18 cellular contexts compared by ENCODE assay signal in the genomic region with DNA sequence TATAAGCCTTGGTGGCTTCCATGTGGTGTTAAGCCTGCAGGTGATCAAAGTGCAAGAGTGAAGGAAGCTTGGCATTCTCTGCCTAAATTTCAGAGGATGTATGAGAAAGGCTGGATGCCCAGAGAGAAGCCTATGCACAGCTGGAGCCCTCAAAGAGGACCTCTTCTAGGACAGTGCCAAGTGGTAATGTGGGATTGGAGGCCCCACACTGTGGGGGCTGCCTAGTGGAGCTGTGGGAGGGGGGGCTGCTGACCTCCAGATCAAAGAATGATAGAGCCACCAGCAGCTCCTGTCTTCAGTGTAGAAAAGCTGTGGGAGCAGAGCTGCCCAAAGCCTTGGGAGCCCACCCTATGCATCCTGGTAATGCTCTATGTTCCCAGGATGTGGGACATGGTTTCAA.
A peak's percentile ranks its signal among the peaks of the same experiment; 100 is the strongest.
DNase-seq lines count a peak whose midpoint lies in the region; ATAC-seq, FAIRE-seq and TF ChIP-seq lines count a peak whose summit lies in the region.
"Had no signal": no experiment of that assay in that cellular context is flagged by ENCODE, and none has a peak within 500 bp of the region (broad histone marks: within the 10 kb centered on the region; RNA-seq: fewer than 3 reads in every experiment).

No MANE protein-coding gene starts in this region.

- H3K79me2 ChIP-seq in K562 (ENCODE audit: control insufficient read depth, insufficient read depth, low read length) = no peaks in the 10 kb centered on the region

- H2AFZ ChIP-seq in K562 (ENCODE audit: low read depth, low read length) = no peak overlapping the region

- no peak overlapping the region for H3K9ac ChIP-seq in K562 (ENCODE audit: insufficient read depth in 1 of 2, low read depth in 2 of 2, low read length in 2 of 2)

- POLR2A ChIA-PET in K562 (lab: Yijun Ruan, JAX) = interaction anchor here (0.6 kb wide), 1 partner anchor 176 kb away, joined by 3 read pairs; no protein-coding TSS in a partner anchor

- CTCF ChIA-PET in K562 (lab: Yijun Ruan, JAX; ENCODE audit: low intra/inter-chr PET ratio) = no interaction called here

- TF ChIP-seq CTCF in K562 (IDR thresholded peaks at IDR 0.05 in 2 of 3, conservative IDR thresholded peaks at IDR 0.05 in 1 of 3; ENCODE audit: insufficient read depth in 2 of 3, low read depth in 1 of 3, low read length in 3 of 3) (no peak), upper lobe of right lung (IDR thresholded peaks at IDR 0.05) (no peak)

- H3K36me3 ChIP-seq in K562 (ENCODE audit: control insufficient read depth, insufficient read depth, low read length) = no peaks in the 10 kb centered on the region
- no peaks in the 10 kb centered on the region for H3K36me3 ChIP-seq in upper lobe of right lung
- H3K36me3 ChIP-seq: Peyer's patch had no signal

- TF ChIP-seq EP300 in K562 (IDR thresholded peaks at IDR 0.05; ENCODE audit: low read length) = no peak

- H3K27ac ChIP-seq in K562 (ENCODE audit: extremely low read depth, low read depth, low read length) = no peak overlapping the region
- no peak overlapping the region for H3K27ac ChIP-seq in upper lobe of right lung
- H3K27ac ChIP-seq: Peyer's patch had no signal

- H3K4me3 ChIP-seq in K562 (no peak overlapping the region), upper lobe of right lung (no peak overlapping the region)
- H3K4me3 ChIP-seq: Peyer's patch had no signal

- peak; percentile 62 for DNase-seq in DMS53 treated with DMSO at 0.1 percent for 48 hours (lab: John Stamatoyannopoulos, UW; ENCODE audit: unreplicated experiment)
- no peak for DNase-seq in DMS53 (lab: John Stamatoyannopoulos, UW)
- DNase-seq in K562 (ENCODE audit: extremely low read depth in 1 of 4, low spot score in 3 of 4) = no peak
- DNase-seq in medulla oblongata (ENCODE audit: extremely low spot score) = peak; percentile 3
- DNase-seq in upper lobe of right lung = no peak
- DNase-seq in MV-4-11 (lab: John Stamatoyannopoulos, UW) = no peak
- DNase-seq in anterior cingulate cortex (lab: John Stamatoyannopoulos, UW) = no peak
- DNase-seq: 8988T, COR-L47, DMS79, KBM-7, NCI-H1930, NCI-H2171 treated with DMSO at 0.1 percent for 48 hours, Peyer's patch, SHP77 treated with DMSO at 0.1 percent for 48 hours had no signal

- no peak for TF ChIP-seq RAD21 in K562 (CRISPR knock-in tag; conservative IDR thresholded peaks at IDR 0.05 in 1 of 2, IDR thresholded peaks at IDR 0.05 in 1 of 2)

- no peak for TF ChIP-seq POLR2A in K562 (conservative IDR thresholded peaks at IDR 0.05)

- no peaks in the 10 kb centered on the region for H3K9me1 ChIP-seq in K562 (ENCODE audit: control insufficient read depth, insufficient read depth, low read length)

- intact Hi-C loops in K562 (cut with micrococcal nuclease) (no loop called here), upper lobe of right lung (cut with DNase I) (no loop called here)

- H3K4me1 ChIP-seq in K562 (replicated peaks in 1 of 2; ENCODE audit: control insufficient read depth in 2 of 2, insufficient read depth in 2 of 2, low read length in 2 of 2) (no peaks in the 10 kb centered on the region), upper lobe of right lung (no peaks in the 10 kb centered on the region)
- H3K4me1 ChIP-seq: Peyer's patch had no signal

- no peaks in the 10 kb centered on the region for H4K20me1 ChIP-seq in K562 (replicated peaks; ENCODE audit: control insufficient read depth, insufficient read depth, low read length)

- H3K9me3 ChIP-seq in K562 (replicated peaks; ENCODE audit: control insufficient read depth, insufficient read depth, low read depth, low read length) (no peaks in the 10 kb centered on the region; the same call in 1 of the 2 replicates), upper lobe of right lung (no peaks in the 10 kb centered on the region)

- BruUV-seq in K562 (replicated peaks; lab: Mats Ljungman, UMichigan) = no TSS peak

- in situ Hi-C loops in K562 (cut with MboI) = loop anchor here (25.0 kb wide), 1 partner anchor 1154 kb away; no protein-coding TSS in a partner anchor

- no peak overlapping the region for H3K4me2 ChIP-seq in K562 (ENCODE audit: insufficient read depth, low read length)

- no peaks in the 10 kb centered on the region for H3K27me3 ChIP-seq in K562 (ENCODE audit: control insufficient read depth in 2 of 2, insufficient read depth in 2 of 2, low read length in 2 of 2)
- peaks cover 56% of the 10 kb centered on the region for H3K27me3 ChIP-seq in upper lobe of right lung

- FAIRE-seq in K562 (lab: Jason Lieb, UNC) = no peak
- FAIRE-seq: G401.6, GM12892 had no signal

- peak; percentile 37; the same call in 1 of the 3 replicates for ATAC-seq in K562
- ATAC-seq in upper lobe of right lung = peak; percentile 64
- ATAC-seq in HG03432 (IDR thresholded peaks at IDR 0.05; ENCODE audit: unreplicated experiment) = no peak

TF ChIP-seq in K562, 482 proteins besides CTCF, POLR2A, EP300 and RAD21 (continues in another document):
- TF ChIP-seq PHB (CRISPR knock-in tag; IDR thresholded peaks at IDR 0.05) (no peak), ZNF253 (CRISPR knock-in tag; conservative IDR thresholded peaks at IDR 0.05) (no peak), IFI16 (CRISPR knock-in tag; IDR thresholded peaks at IDR 0.05) (no peak), MXI1 (IDR thresholded peaks at IDR 0.05; ENCODE audit: low read depth, low read length) (no peak), CREB1 (IDR thresholded peaks at IDR 0.05) (no peak), CREB1 (CRISPR knock-in tag; IDR thresholded peaks at IDR 0.05) (no peak), ESRRA (IDR thresholded peaks at IDR 0.05; ENCODE audit: borderline replicate concordance, low read depth) (no peak), SAP30 (IDR thresholded peaks at IDR 0.05; ENCODE audit: borderline replicate concordance, insufficient read depth, low read depth, low read length, poor library complexity, severe bottlenecking) (no peak), MAFF (IDR thresholded peaks at IDR 0.05; ENCODE audit: low read length) (no peak), ZNF224 (CRISPR knock-in tag; IDR thresholded peaks at IDR 0.05) (no peak), SMAD3 (CRISPR knock-in tag; conservative IDR thresholded peaks at IDR 0.05) (no peak)
- TF ChIP-seq, protein P1, sequence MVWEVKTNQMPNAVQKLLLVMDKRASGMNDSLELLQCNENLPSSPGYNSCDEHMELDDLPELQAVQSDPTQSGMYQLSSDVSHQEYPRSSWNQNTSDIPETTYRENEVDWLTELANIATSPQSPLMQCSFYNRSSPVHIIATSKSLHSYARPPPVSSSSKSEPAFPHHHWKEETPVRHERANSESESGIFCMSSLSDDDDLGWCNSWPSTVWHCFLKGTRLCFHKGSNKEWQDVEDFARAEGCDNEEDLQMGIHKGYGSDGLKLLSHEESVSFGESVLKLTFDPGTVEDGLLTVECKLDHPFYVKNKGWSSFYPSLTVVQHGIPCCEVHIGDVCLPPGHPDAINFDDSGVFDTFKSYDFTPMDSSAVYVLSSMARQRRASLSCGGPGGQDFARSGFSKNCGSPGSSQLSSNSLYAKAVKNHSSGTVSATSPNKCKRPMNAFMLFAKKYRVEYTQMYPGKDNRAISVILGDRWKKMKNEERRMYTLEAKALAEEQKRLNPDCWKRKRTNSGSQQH (CRISPR knock-in tag; IDR thresholded peaks at IDR 0.05) = no peak
- TF ChIP-seq, protein P2, sequence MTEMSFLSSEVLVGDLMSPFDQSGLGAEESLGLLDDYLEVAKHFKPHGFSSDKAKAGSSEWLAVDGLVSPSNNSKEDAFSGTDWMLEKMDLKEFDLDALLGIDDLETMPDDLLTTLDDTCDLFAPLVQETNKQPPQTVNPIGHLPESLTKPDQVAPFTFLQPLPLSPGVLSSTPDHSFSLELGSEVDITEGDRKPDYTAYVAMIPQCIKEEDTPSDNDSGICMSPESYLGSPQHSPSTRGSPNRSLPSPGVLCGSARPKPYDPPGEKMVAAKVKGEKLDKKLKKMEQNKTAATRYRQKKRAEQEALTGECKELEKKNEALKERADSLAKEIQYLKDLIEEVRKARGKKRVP (CRISPR knock-in tag; IDR thresholded peaks at IDR 0.05) = no peak

Comparison
In these comparisons a context has a peak if more than half of its experiments do, and no peak if none do; other contexts are left out.
1. DNase-seq: peak in DMS53 treated with DMSO at 0.1 percent for 48 hours (single experiment) and medulla oblongata (single experiment); none in DMS53 (single experiment), K562 (0 of 4), upper lobe of right lung (single experiment), MV-4-11 (single experiment) and anterior cingulate cortex (0 of 58).